Comparison of ENCODE assay signal across 8 cellular contexts in genomic region chr17:45218895-45219661, GRCh38. TPM values are rescaled to one million over a fixed set of nuclear protein-coding genes. Genes with fewer than 3 reads are reported as not detected.
DNase-seq lines count a peak whose midpoint lies in the region; ATAC-seq and TF ChIP-seq lines count a peak whose summit lies in the region.

No MANE protein-coding gene starts in this region.

- H3K36me3 ChIP-seq in SK-N-MC (ENCODE audit: insufficient read depth, low read length), result no peaks in the 10 kb centered on the region
- H3K36me3 ChIP-seq in ovary, result no peaks in the 10 kb centered on the region
- H3K36me3 ChIP-seq in upper lobe of left lung, result no peaks in the 10 kb centered on the region

- H3K4me1 ChIP-seq in ovary (ENCODE audit: insufficient read depth), result no peaks in the 10 kb centered on the region
- peaks cover 4 to 31% (median 10%) of the 10 kb centered on the region in 4 donors for H3K4me1 ChIP-seq in upper lobe of left lung

- H3K4me3 ChIP-seq in NB4 (ENCODE audit: low read depth, low read length), result no peak overlapping the region
- peak overlapping the region; percentile 12; the same call in 1 of the 2 replicates for H3K4me3 ChIP-seq in SK-N-MC
- no peak overlapping the region for H3K4me3 ChIP-seq in ovary
- H3K4me3 ChIP-seq in upper lobe of left lung, result no peak overlapping the region

- H3K27me3 ChIP-seq in ovary (no peaks in the 10 kb centered on the region), upper lobe of left lung (peaks cover 0 to 6% (median 0%) of the 10 kb centered on the region in 4 donors)

- H3K9ac ChIP-seq in SK-N-MC (ENCODE audit: insufficient read length), result no peak overlapping the region

- ATAC-seq in upper lobe of left lung (ENCODE audit: low FRiP score in 2 of 2), result peak; percentile 88 to 92
- ATAC-seq in GM21717 (IDR thresholded peaks at IDR 0.05; ENCODE audit: unreplicated experiment), result no peak

- H3K27ac ChIP-seq in SK-N-MC (peak overlapping the region; percentile 64; the same call in 1 of the 2 replicates), ovary (no peak overlapping the region), upper lobe of left lung (no peak overlapping the region)

- TF ChIP-seq EP300 in ovary (IDR thresholded peaks at IDR 0.05), result no peak
- TF ChIP-seq EP300 in upper lobe of left lung (IDR thresholded peaks at IDR 0.05), result no peak

- TF ChIP-seq POLR2A in NB4 (IDR thresholded peaks at IDR 0.05; ENCODE audit: extremely low read depth, insufficient read length) (no peak), ovary (IDR thresholded peaks at IDR 0.05) (no peak), upper lobe of left lung (IDR thresholded peaks at IDR 0.05) (no peak)

- TF ChIP-seq CTCF in NB4 (IDR thresholded peaks at IDR 0.05; ENCODE audit: low read depth, low read length), result peak; percentile 84
- TF ChIP-seq CTCF in ovary (IDR thresholded peaks at IDR 0.05), result peak; percentile 60 to 95 (median 95)
- TF ChIP-seq CTCF in upper lobe of left lung (IDR thresholded peaks at IDR 0.05), result peak; percentile 94 to 99 (median 96)

- intact Hi-C loops in ovary (cut with DNase I), result loop anchor here in 2 of 4 donors (1.0 to 2.0 kb wide), 2 partner anchors 166 kb away; no protein-coding TSS in a partner anchor

- WGBS in ovary, 3 donors, result 10 to 15% (median 13%) methylated on average over 12 of the region's 12 CpGs
- 14 to 18% methylated on average over 9 to 12 of the region's 12 CpGs for WGBS in upper lobe of left lung, 2 donors

- H3K9me3 ChIP-seq in SK-N-MC (ENCODE audit: low read depth, low read length) (no peaks in the 10 kb centered on the region), ovary (no peaks in the 10 kb centered on the region), upper lobe of left lung (no peaks in the 10 kb centered on the region)

- DNase-seq in ELF-1 (ENCODE audit: low read depth, low spot score), result peak; percentile 82
- peak; percentile 81 for DNase-seq in NB4 (ENCODE audit: low read depth)
- DNase-seq in SK-N-MC (ENCODE audit: low read depth, low spot score), result peak; percentile 87
- peak; percentile 82 to 89 (median 86) for DNase-seq in activated naive CD4-positive, alpha-beta T cell (lab: John Stamatoyannopoulos, UW)
- DNase-seq in foreskin melanocyte, result peak; percentile 66
- peak; percentile 69 to 89 (median 87) for DNase-seq in ovary
- DNase-seq in upper lobe of left lung, result peak in 1 of 2 donors; percentile 79

RNA-seq across cellular contexts. Expression of gene FMNL1, which starts 2.6 kb away (rescaled TPM):
- total RNA-seq in ovary (10 to 100 TPM in 2 of 7 donors, 1 to 10 TPM in 5; 3.7 to 24.0 (median 6.1) TPM), upper lobe of left lung (100 to 1,000 TPM in 3 of 6 donors, 10 to 100 TPM in 3; 42.9 to 119 (median 98.3) TPM)
- polyA plus RNA-seq in ovary, result 1 to 10 TPM; 2.1 to 7.1 TPM

RNA-seq across cellular contexts. Expression of gene SPATA32, which starts 42.8 kb away (rescaled TPM):
- total RNA-seq in ovary (under 1 TPM in 1 of 7 donors, not detected in 6; 0.12 TPM), upper lobe of left lung (under 1 TPM in 1 of 6 donors, not detected in 5; 0.20 TPM)
- polyA plus RNA-seq in ovary, result not detected

RNA-seq across cellular contexts. Expression of gene HEXIM2, which starts 57.4 kb away (rescaled TPM):
- total RNA-seq in ovary, result 1 to 10 TPM; 3.4 to 9.1 (median 5.5) TPM
- polyA plus RNA-seq in ovary, result 1 to 10 TPM; 1.7 to 8.9 TPM
- 10 to 100 TPM in 2 of 6 donors, 1 to 10 TPM in 4; 4.1 to 14.7 (median 9.3) TPM for total RNA-seq in upper lobe of left lung
